1 cellular context compared by ENCODE assay signal in the genomic region with DNA sequence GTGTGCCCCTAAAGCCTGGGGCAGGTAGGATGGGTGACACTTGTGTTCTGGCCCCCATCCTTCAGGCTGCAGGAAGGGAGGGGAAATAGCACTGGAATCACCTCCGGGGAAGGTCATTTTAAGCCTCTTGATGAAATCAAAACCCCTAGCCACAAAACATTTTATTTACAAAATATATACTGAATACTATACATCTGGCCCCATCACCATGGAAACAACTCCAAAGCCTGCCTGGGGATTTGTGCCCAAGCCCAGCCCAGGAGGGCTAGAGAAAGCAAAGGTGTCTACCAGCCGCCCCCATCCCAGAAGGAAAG.
TF ChIP-seq lines count a peak whose summit lies in the region.

No MANE protein-coding gene starts in this region.

TF ChIP-seq in IMR-90, 13 proteins besides CTCF, POLR2A, EP300 and RAD21 (continued from another document):
- TF ChIP-seq RFX5 (IDR thresholded peaks at IDR 0.05; ENCODE audit: low read depth, low read length) (no peak), USF2 (IDR thresholded peaks at IDR 0.05; ENCODE audit: low read depth, low read length) (no peak), MAZ (IDR thresholded peaks at IDR 0.05; ENCODE audit: borderline replicate concordance, low read depth, low read length) (no peak)
